In genomic region chr13:55199132-55199531, GRCh38 we compare ENCODE assay signal across 11 cellular contexts.
DNase-seq lines count a peak whose midpoint lies in the region; ATAC-seq and TF ChIP-seq lines count a peak whose summit lies in the region.
"Had no signal": no experiment of that assay in that cellular context is flagged by ENCODE, and none has a peak within 500 bp of the region (broad histone marks: within the 10 kb centered on the region; RNA-seq: fewer than 3 reads in every experiment).

No MANE protein-coding gene starts in this region.

- no peaks in the 10 kb centered on the region for H3K27me3 Mint-ChIP-seq in progenitor cell of endocrine pancreas
- H3K27me3 Mint-ChIP-seq in activated CD8-positive, alpha-beta memory T cell treated with anti-CD3 and anti-CD28 coated beads, Interleukin-2, amount 10 ng/mL, durations not matched to agents 7 days and 5 days, result no peaks in the 10 kb centered on the region
- H3K27me3 Mint-ChIP-seq: activated naive CD4-positive, alpha-beta T cell treated with anti-CD3 and anti-CD28 coated beads, Interleukin-2, amount 50 U/mL, for 24 hours; central memory CD8-positive, alpha-beta T cell had no signal

- H3K4me1 Mint-ChIP-seq in progenitor cell of endocrine pancreas (ENCODE audit: low read depth), result peaks cover 4% of the 10 kb centered on the region
- no peaks in the 10 kb centered on the region for H3K4me1 Mint-ChIP-seq in activated CD8-positive, alpha-beta memory T cell treated with anti-CD3 and anti-CD28 coated beads, Interleukin-2, amount 10 ng/mL, durations not matched to agents 7 days and 5 days
- H3K4me1 Mint-ChIP-seq: activated naive CD4-positive, alpha-beta T cell treated with anti-CD3 and anti-CD28 coated beads, Interleukin-2, amount 50 U/mL, for 24 hours; central memory CD8-positive, alpha-beta T cell had no signal

- ATAC-seq in activated CD8-positive, alpha-beta memory T cell treated with anti-CD3 and anti-CD28 coated beads, Interleukin-2, amount 10 ng/mL, durations not matched to agents 7 days and 5 days, result no peak

- no peak overlapping the region for H3K27ac Mint-ChIP-seq in progenitor cell of endocrine pancreas
- no peak overlapping the region for H3K27ac Mint-ChIP-seq in activated CD8-positive, alpha-beta memory T cell treated with anti-CD3 and anti-CD28 coated beads, Interleukin-2, amount 10 ng/mL, durations not matched to agents 7 days and 5 days
- H3K27ac Mint-ChIP-seq: activated naive CD4-positive, alpha-beta T cell treated with anti-CD3 and anti-CD28 coated beads, Interleukin-2, amount 50 U/mL, for 24 hours had no signal

- DNase-seq in NCI-H146 (lab: John Stamatoyannopoulos, UW) (peak; percentile 1), NCI-H146 treated with DMSO at 0.1 percent for 48 hours (lab: John Stamatoyannopoulos, UW; ENCODE audit: unreplicated experiment) (no peak), NCI-H1417 (lab: John Stamatoyannopoulos, UW) (peak in 2 of 3 experiments; percentile 7 to 58), ecto neural progenitor cell (ENCODE audit: low spot score) (peak; percentile 43), progenitor cell of endocrine pancreas (ENCODE audit: low spot score, unreplicated experiment) (no peak), amniotic stem cell (lab: John Stamatoyannopoulos, UW) (no peak), T-helper 2 cell (no peak)
- DNase-seq in activated CD8-positive, alpha-beta memory T cell treated with anti-CD3 and anti-CD28 coated beads, Interleukin-2, amount 10 ng/mL, durations not matched to agents 7 days and 5 days, result no peak
- DNase-seq: tibial artery had no signal

- H3K4me3 Mint-ChIP-seq in progenitor cell of endocrine pancreas (ENCODE audit: low read depth), result no peak overlapping the region
- no peak overlapping the region for H3K4me3 Mint-ChIP-seq in activated CD8-positive, alpha-beta memory T cell treated with anti-CD3 and anti-CD28 coated beads, Interleukin-2, amount 10 ng/mL, durations not matched to agents 7 days and 5 days
- H3K4me3 Mint-ChIP-seq: activated naive CD4-positive, alpha-beta T cell treated with anti-CD3 and anti-CD28 coated beads, Interleukin-2, amount 50 U/mL, for 24 hours; central memory CD8-positive, alpha-beta T cell had no signal

- no peaks in the 10 kb centered on the region for H3K36me3 Mint-ChIP-seq in progenitor cell of endocrine pancreas (ENCODE audit: insufficient read depth)
- H3K36me3 Mint-ChIP-seq in activated CD8-positive, alpha-beta memory T cell treated with anti-CD3 and anti-CD28 coated beads, Interleukin-2, amount 10 ng/mL, durations not matched to agents 7 days and 5 days, result no peaks in the 10 kb centered on the region
- H3K36me3 Mint-ChIP-seq: activated naive CD4-positive, alpha-beta T cell treated with anti-CD3 and anti-CD28 coated beads, Interleukin-2, amount 50 U/mL, for 24 hours had no signal

- H3K9me3 Mint-ChIP-seq in progenitor cell of endocrine pancreas (ENCODE audit: low read depth), result peaks cover 16% of the 10 kb centered on the region
- peaks cover 15% of the 10 kb centered on the region for H3K9me3 Mint-ChIP-seq in activated CD8-positive, alpha-beta memory T cell treated with anti-CD3 and anti-CD28 coated beads, Interleukin-2, amount 10 ng/mL, durations not matched to agents 7 days and 5 days (ENCODE audit: low read depth)

- CTCF ChIA-PET in activated CD8-positive, alpha-beta memory T cell treated with anti-CD3 and anti-CD28 coated beads, Interleukin-2, amount 10 ng/mL, durations not matched to agents 7 days and 5 days (lab: Charles Lee), result no interaction called here

- TF ChIP-seq CTCF in progenitor cell of endocrine pancreas (IDR thresholded peaks at IDR 0.05; ENCODE audit: unreplicated experiment), result peak; percentile 52

Comparison
In these comparisons a context has a peak if more than half of its experiments do, and no peak if none do; other contexts are left out.
1. DNase-seq: peak in NCI-H146 (single experiment), NCI-H1417 (2 of 3) and ecto neural progenitor cell (single experiment); none in NCI-H146 treated with DMSO at 0.1 percent for 48 hours (single experiment), progenitor cell of endocrine pancreas (single experiment), amniotic stem cell (single experiment), T-helper 2 cell (0 of 5) and activated CD8-positive, alpha-beta memory T cell treated with anti-CD3 and anti-CD28 coated beads, Interleukin-2, amount 10 ng/mL, durations not matched to agents 7 days and 5 days (single experiment).